ENCODE assay signal across 8 cellular contexts in genomic region chr1:35544976-35545375, GRCh38. TPM values are rescaled to one million over a fixed set of nuclear protein-coding genes. Genes with fewer than 3 reads are reported as not detected.
A peak's percentile ranks its signal among the peaks of the same experiment; 100 is the strongest.
DNase-seq lines count a peak whose midpoint lies in the region; ATAC-seq lines count a peak whose summit lies in the region.

No MANE protein-coding gene starts in this region.

- H3K4me2 ChIP-seq in mesendoderm (ENCODE audit: low read length) = no peak overlapping the region

- H4K8ac ChIP-seq in mesendoderm (ENCODE audit: low read depth, low read length) = no peak overlapping the region

- no CpG with 5 or more reads among the region's 3 CpGs for WGBS in mesendoderm (ENCODE audit: extremely low coverage, insufficient coverage, low lambda C conversion rate)

- H3K4me1 Mint-ChIP-seq in T-helper 1 cell treated with Interleukin-12 subunit alpha and Interleukin-12 subunit beta and Interleukin-4 antibody, amounts not matched to agents 30 μg/mL and 1 μg/mL, for 36 hours (ENCODE audit: low read depth) = peaks cover 40% of the 10 kb centered on the region
- peaks cover 54% of the 10 kb centered on the region for H3K4me1 Mint-ChIP-seq in dendritic cell treated with granulocyte-macrophage colony-stimulating factor and Interleukin-4, amounts not matched to agents 40 ng/mL and 50 ng/mL, for 4 days (ENCODE audit: low read depth)

- no peak overlapping the region for H3K4me3 Mint-ChIP-seq in T-helper 1 cell treated with Interleukin-12 subunit alpha and Interleukin-12 subunit beta and Interleukin-4 antibody, amounts not matched to agents 30 μg/mL and 1 μg/mL, for 36 hours
- no peak overlapping the region for H3K4me3 Mint-ChIP-seq in dendritic cell treated with granulocyte-macrophage colony-stimulating factor and Interleukin-4, amounts not matched to agents 40 ng/mL and 50 ng/mL, for 4 days

- peaks cover 7% of the 10 kb centered on the region for H3K4me1 ChIP-seq in mesendoderm (ENCODE audit: control insufficient read depth, low read depth, low read length)

- peak overlapping the region; percentile 37 for H3K27ac Mint-ChIP-seq in T-helper 1 cell treated with Interleukin-12 subunit alpha and Interleukin-12 subunit beta and Interleukin-4 antibody, amounts not matched to agents 30 μg/mL and 1 μg/mL, for 36 hours
- peak overlapping the region; percentile 56 for H3K27ac Mint-ChIP-seq in dendritic cell treated with granulocyte-macrophage colony-stimulating factor and Interleukin-4, amounts not matched to agents 40 ng/mL and 50 ng/mL, for 4 days

- no peak overlapping the region for H3K23ac ChIP-seq in mesendoderm (ENCODE audit: low read length)

- no peak overlapping the region for H2BK15ac ChIP-seq in mesendoderm (replicated peaks; ENCODE audit: low read depth)

- peak overlapping the region; percentile 51 for H3K56ac ChIP-seq in mesendoderm (ENCODE audit: low read length)

- H3K27me3 ChIP-seq in mesendoderm (ENCODE audit: insufficient read depth, low read length, poor library complexity) = no peaks in the 10 kb centered on the region

- H3K36me3 Mint-ChIP-seq in T-helper 1 cell treated with Interleukin-12 subunit alpha and Interleukin-12 subunit beta and Interleukin-4 antibody, amounts not matched to agents 30 μg/mL and 1 μg/mL, for 36 hours (ENCODE audit: low read depth) = peaks cover 49% of the 10 kb centered on the region
- H3K36me3 Mint-ChIP-seq in dendritic cell treated with granulocyte-macrophage colony-stimulating factor and Interleukin-4, amounts not matched to agents 40 ng/mL and 50 ng/mL, for 4 days (ENCODE audit: low read depth) = peaks cover 48% of the 10 kb centered on the region

- peak overlapping the region; percentile 77 for H2BK5ac ChIP-seq in mesendoderm (ENCODE audit: low read length)

- DNase-seq in NCI-H345 (lab: John Stamatoyannopoulos, UW) (peak; percentile 28), NCI-H345 treated with DMSO at 0.1 percent for 48 hours (lab: John Stamatoyannopoulos, UW; ENCODE audit: unreplicated experiment) (no peak), Kasumi-1 (lab: John Stamatoyannopoulos, UW) (peak; percentile 65 to 68), mesendoderm (peak; percentile 90)

- H2AK5ac ChIP-seq in mesendoderm (ENCODE audit: low read length) = no peak overlapping the region

- peak overlapping the region; percentile 29 for H2BK120ac ChIP-seq in mesendoderm (ENCODE audit: low read depth, low read length)

- H3K27ac ChIP-seq in mesendoderm (ENCODE audit: low read depth, low read length) = no peak overlapping the region

- H3K36me3 ChIP-seq in mesendoderm (ENCODE audit: control insufficient read depth, insufficient read depth, low read length) = peaks cover 3% of the 10 kb centered on the region

- H3K79me1 ChIP-seq in mesendoderm (ENCODE audit: low read length) = peaks cover 8% of the 10 kb centered on the region

- ATAC-seq in HG03469 (IDR thresholded peaks at IDR 0.05; ENCODE audit: unreplicated experiment) = no peak
- no peak for ATAC-seq in GM18519 (IDR thresholded peaks at IDR 0.05; ENCODE audit: low FRiP score, unreplicated experiment)

- H3K18ac ChIP-seq in mesendoderm (ENCODE audit: low read length) = peak overlapping the region; percentile 92

- H3K4ac ChIP-seq in mesendoderm (ENCODE audit: low read depth, low read length) = no peak overlapping the region

- intact Hi-C loops in dendritic cell treated with granulocyte-macrophage colony-stimulating factor and Interleukin-4, amounts not matched to agents 40 ng/mL and 50 ng/mL, for 4 days (cut with micrococcal nuclease) = loop anchor here (5.0 kb wide), 1 partner anchor 93 kb away; no protein-coding TSS in a partner anchor

- H3K9me3 Mint-ChIP-seq in T-helper 1 cell treated with Interleukin-12 subunit alpha and Interleukin-12 subunit beta and Interleukin-4 antibody, amounts not matched to agents 30 μg/mL and 1 μg/mL, for 36 hours = no peaks in the 10 kb centered on the region
- H3K9me3 Mint-ChIP-seq in dendritic cell treated with granulocyte-macrophage colony-stimulating factor and Interleukin-4, amounts not matched to agents 40 ng/mL and 50 ng/mL, for 4 days = no peaks in the 10 kb centered on the region

- peak overlapping the region; percentile 48 for H3K9ac ChIP-seq in mesendoderm (ENCODE audit: low read length)

- peaks cover 3% of the 10 kb centered on the region for H3K79me2 ChIP-seq in mesendoderm (ENCODE audit: control insufficient read depth, insufficient read depth, low read length)

- H3K27me3 Mint-ChIP-seq in T-helper 1 cell treated with Interleukin-12 subunit alpha and Interleukin-12 subunit beta and Interleukin-4 antibody, amounts not matched to agents 30 μg/mL and 1 μg/mL, for 36 hours (ENCODE audit: low read depth) = no peaks in the 10 kb centered on the region
- no peaks in the 10 kb centered on the region for H3K27me3 Mint-ChIP-seq in dendritic cell treated with granulocyte-macrophage colony-stimulating factor and Interleukin-4, amounts not matched to agents 40 ng/mL and 50 ng/mL, for 4 days

- H3K4me3 ChIP-seq in mesendoderm (ENCODE audit: low read length) = no peak overlapping the region

- no peak overlapping the region for H4K5ac ChIP-seq in mesendoderm (ENCODE audit: low read length)

RNA-seq across cellular contexts. Expression of gene KIAA0319L, which starts 12.2 kb away (rescaled TPM):
- 15.1 TPM for polyA plus RNA-seq in mesendoderm (2013, experiment 1 of 2)
- polyA plus RNA-seq in mesendoderm (2013, experiment 2 of 2) = 16.4 TPM

RNA-seq across cellular contexts. Expression of gene NCDN, which starts 12.6 kb away (rescaled TPM):
- 27.8 TPM for polyA plus RNA-seq in mesendoderm (2013, experiment 1 of 2)
- polyA plus RNA-seq in mesendoderm (2013, experiment 2 of 2) = 28.0 TPM

RNA-seq across cellular contexts. Expression of gene TFAP2E, which starts 28.1 kb away (rescaled TPM):
- polyA plus RNA-seq in mesendoderm (2013, experiment 1 of 2) = 0.20 TPM
- polyA plus RNA-seq in mesendoderm (2013, experiment 2 of 2) = 0.14 TPM
